Comparison of ENCODE assay signal across 10 cellular contexts in genomic region chr17:59367657-59368045, GRCh38.
DNase-seq lines count a peak whose midpoint lies in the region; ATAC-seq and TF ChIP-seq lines count a peak whose summit lies in the region.
"Had no signal": no experiment of that assay in that cellular context is flagged by ENCODE, and none has a peak within 500 bp of the region (broad histone marks: within the 10 kb centered on the region; RNA-seq: fewer than 3 reads in every experiment).

No MANE protein-coding gene starts in this region.

- H3K79me2 ChIP-seq in parathyroid adenoma = peaks cover 64% of the 10 kb centered on the region

- H3K9me3 Mint-ChIP-seq in effector memory CD8-positive, alpha-beta T cell = no peaks in the 10 kb centered on the region

- DNase-seq in NCI-H146 treated with DMSO at 0.1 percent for 48 hours (lab: John Stamatoyannopoulos, UW; ENCODE audit: unreplicated experiment) (peak; percentile 7), NCI-H2171 (lab: John Stamatoyannopoulos, UW) (no peak), NCI-H2227 (lab: John Stamatoyannopoulos, UW; ENCODE audit: unreplicated experiment) (no peak), KG1 (lab: John Stamatoyannopoulos, UW) (no peak)
- DNase-seq in effector memory CD8-positive, alpha-beta T cell = no peak
- DNase-seq: activated CD4-positive, CD25-positive, alpha-beta regulatory T cell treated with anti-CD3 and anti-CD28 coated beads, Interleukin-2, amount 50 U/mL, for 72 hours; NK-92 treated with Interleukin-12 subunit alpha and Interleukin-12 subunit beta, amount 100 ng/mL, for 24 hours had no signal

- H3K4me3 Mint-ChIP-seq in effector memory CD8-positive, alpha-beta T cell = no peak overlapping the region

- H3K27ac ChIP-seq in BLaER1 treated with 17β-estradiol and CSF1 and Interleukin-3, amounts not matched to agents 10 nM and 100 nM = no peak overlapping the region
- H3K27ac ChIP-seq in parathyroid adenoma = peak overlapping the region; percentile 76

- peaks cover 69 to 100% (median 78%) of the 10 kb centered on the region in 10 experiments for H3K4me1 ChIP-seq in BLaER1 treated with 17β-estradiol and CSF1 and Interleukin-3, amounts not matched to agents 10 nM and 100 nM
- H3K4me1 ChIP-seq in parathyroid adenoma = peaks cover 74% of the 10 kb centered on the region

- no peaks in the 10 kb centered on the region for H3K9me3 ChIP-seq in BLaER1 treated with 17β-estradiol and CSF1 and Interleukin-3, amounts not matched to agents 10 nM and 100 nM (replicated peaks in 1 of 11)
- H3K9me3 ChIP-seq in parathyroid adenoma (ENCODE audit: control insufficient read depth, low read length) = no peaks in the 10 kb centered on the region

- TF ChIP-seq CTCF in parathyroid adenoma (IDR thresholded peaks at IDR 0.05) = no peak

- H3K4me3 ChIP-seq in BLaER1 treated with 17β-estradiol and CSF1 and Interleukin-3, amounts not matched to agents 10 nM and 100 nM = no peak overlapping the region
- peak overlapping the region; percentile 27 for H3K4me3 ChIP-seq in parathyroid adenoma (ENCODE audit: low read depth, low read length)

- peaks cover 10% of the 10 kb centered on the region for H3K36me3 Mint-ChIP-seq in effector memory CD8-positive, alpha-beta T cell (ENCODE audit: insufficient read depth)

- H4K20me1 ChIP-seq in BLaER1 treated with 17β-estradiol and CSF1 and Interleukin-3, amounts not matched to agents 10 nM and 100 nM = peaks cover 11 to 46% (median 32%) of the 10 kb centered on the region in 11 experiments; a peak in 17 of 22 replicates

- peaks cover 0 to 31% (median 3%) of the 10 kb centered on the region in 11 experiments; a peak in 5 of 22 replicates for H3K36me3 ChIP-seq in BLaER1 treated with 17β-estradiol and CSF1 and Interleukin-3, amounts not matched to agents 10 nM and 100 nM
- no peaks in the 10 kb centered on the region for H3K36me3 ChIP-seq in parathyroid adenoma (ENCODE audit: control insufficient read depth, insufficient read depth, low read length)

- peak overlapping the region in 9 of 11 experiments; percentile 16 to 97 (median 74); a peak in 14 of 22 replicates for H3K4me2 ChIP-seq in BLaER1 treated with 17β-estradiol and CSF1 and Interleukin-3, amounts not matched to agents 10 nM and 100 nM
- H3K4me2 ChIP-seq in parathyroid adenoma (ENCODE audit: low read length) = peak overlapping the region; percentile 18

- ATAC-seq in effector memory CD8-positive, alpha-beta T cell (replicated peaks) = peak; percentile 42
- ATAC-seq in HG03280 (IDR thresholded peaks at IDR 0.05; ENCODE audit: unreplicated experiment) = no peak

- H3K4me1 Mint-ChIP-seq in effector memory CD8-positive, alpha-beta T cell (ENCODE audit: low read depth in 2 of 2) = peaks cover 33 to 36% of the 10 kb centered on the region in 2 donors

- H3K27me3 ChIP-seq in BLaER1 treated with 17β-estradiol and CSF1 and Interleukin-3, amounts not matched to agents 10 nM and 100 nM = no peaks in the 10 kb centered on the region
- H3K27me3 ChIP-seq in parathyroid adenoma (ENCODE audit: control insufficient read depth, insufficient read depth, low read length) = no peaks in the 10 kb centered on the region

- H3K27me3 Mint-ChIP-seq in effector memory CD8-positive, alpha-beta T cell = no peaks in the 10 kb centered on the region

- H3K27ac Mint-ChIP-seq in effector memory CD8-positive, alpha-beta T cell = peak overlapping the region; percentile 39 to 70

- no peak overlapping the region for H3K9ac ChIP-seq in BLaER1 treated with 17β-estradiol and CSF1 and Interleukin-3, amounts not matched to agents 10 nM and 100 nM
- H3K9ac ChIP-seq in parathyroid adenoma = no peak overlapping the region

- no peak overlapping the region for H2AFZ ChIP-seq in parathyroid adenoma
